ENCODE assay signal across 9 cellular contexts in the genomic region with DNA sequence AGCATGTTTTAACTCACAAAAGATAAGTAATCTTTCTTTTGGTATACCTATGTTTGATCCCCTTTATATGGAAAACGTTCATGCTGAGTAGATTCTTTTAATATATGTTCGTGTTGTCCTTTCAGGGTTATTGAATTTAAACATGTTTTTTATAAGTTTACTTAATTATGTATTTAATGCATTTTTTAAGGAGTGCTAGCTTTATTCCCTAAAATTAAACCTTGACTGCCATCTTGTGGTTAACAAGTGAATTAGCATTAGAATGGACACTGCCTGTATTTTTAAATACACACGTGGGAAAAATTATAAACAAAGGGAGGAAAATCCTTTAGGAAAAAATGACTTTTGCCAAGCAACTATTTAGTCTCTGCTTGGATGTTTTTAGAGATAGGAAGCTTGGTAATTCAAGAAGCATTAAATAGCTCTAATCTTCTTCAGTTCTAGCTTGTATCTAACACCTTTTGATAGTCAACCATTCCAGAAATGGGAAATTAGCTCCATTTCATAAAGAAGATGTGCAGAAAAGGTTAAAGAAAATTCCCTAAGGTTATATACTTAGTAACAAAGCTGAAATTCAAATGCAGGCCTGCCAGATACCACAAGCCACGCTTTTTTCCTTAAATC. TPM values are rescaled to one million over a fixed set of nuclear protein-coding genes. Genes with fewer than 3 reads are reported as not detected.
DNase-seq lines count a peak whose midpoint lies in the region; ATAC-seq and TF ChIP-seq lines count a peak whose summit lies in the region.
"Had no signal": no experiment of that assay in that cellular context is flagged by ENCODE, and none has a peak within 500 bp of the region (broad histone marks: within the 10 kb centered on the region; RNA-seq: fewer than 3 reads in every experiment).

No MANE protein-coding gene starts in this region.

- intact Hi-C loops in uterus (cut with DNase I; ENCODE audit: low total_unique reads) = loop anchor here (5.0 kb wide), 1 partner anchor 629 kb away; no protein-coding TSS in a partner anchor

- no peak overlapping the region for H3K27ac ChIP-seq in uterus

- TF ChIP-seq CTCF in GM12872 (IDR thresholded peaks at IDR 0.05; ENCODE audit: insufficient read depth, low read depth, low read length) = peak; percentile 40; the same call in 2 of the 3 replicates
- peak; percentile 72 to 80 (median 76) for TF ChIP-seq CTCF in uterus (IDR thresholded peaks at IDR 0.05)

- no peaks in the 10 kb centered on the region for H3K9me3 Mint-ChIP-seq in stimulated activated memory B cell treated with anti-CD40 and anti-IgM and Interleukin-4, amounts not matched to agents 10 μg/mL and 1 μg/mL and 100 μg/mL, for 72 hours
- H3K9me3 Mint-ChIP-seq: T-helper 1 cell treated with Interleukin-12 subunit alpha and Interleukin-12 subunit beta and Interleukin-4 antibody, amounts not matched to agents 30 μg/mL and 1 μg/mL, for 36 hours had no signal

- DNase-seq in NCI-H1694 treated with DMSO at 0.1 percent for 48 hours (lab: John Stamatoyannopoulos, UW) (peak; percentile 77), amniotic epithelial cell (ENCODE audit: low read depth) (peak; percentile 47), iris pigment epithelial cell (ENCODE audit: low read depth) (peak; percentile 42), uterus (no peak)

- no peaks in the 10 kb centered on the region for H3K36me3 ChIP-seq in uterus

- peaks cover 35% of the 10 kb centered on the region for H3K27me3 Mint-ChIP-seq in stimulated activated memory B cell treated with anti-CD40 and anti-IgM and Interleukin-4, amounts not matched to agents 10 μg/mL and 1 μg/mL and 100 μg/mL, for 72 hours

- H3K4me1 ChIP-seq in uterus = no peaks in the 10 kb centered on the region

- H3K4me1 Mint-ChIP-seq in stimulated activated memory B cell treated with anti-CD40 and anti-IgM and Interleukin-4, amounts not matched to agents 10 μg/mL and 1 μg/mL and 100 μg/mL, for 72 hours = peaks cover 12% of the 10 kb centered on the region

- no peak overlapping the region for H3K4me3 ChIP-seq in uterus

- no peaks in the 10 kb centered on the region for H3K9me3 ChIP-seq in uterus

- H3K4me3 Mint-ChIP-seq in stimulated activated memory B cell treated with anti-CD40 and anti-IgM and Interleukin-4, amounts not matched to agents 10 μg/mL and 1 μg/mL and 100 μg/mL, for 72 hours = no peak overlapping the region
- H3K4me3 Mint-ChIP-seq: T-helper 1 cell treated with Interleukin-12 subunit alpha and Interleukin-12 subunit beta and Interleukin-4 antibody, amounts not matched to agents 30 μg/mL and 1 μg/mL, for 36 hours had no signal

- no peak for ATAC-seq in stimulated activated memory B cell treated with anti-CD40 and anti-IgM and Interleukin-4, amounts not matched to agents 10 μg/mL and 1 μg/mL and 100 μg/mL, for 72 hours
- ATAC-seq in HG03196 (IDR thresholded peaks at IDR 0.05; ENCODE audit: unreplicated experiment) = no peak
- ATAC-seq in HG03432 (IDR thresholded peaks at IDR 0.05; ENCODE audit: unreplicated experiment) = no peak

- H3K36me3 Mint-ChIP-seq in stimulated activated memory B cell treated with anti-CD40 and anti-IgM and Interleukin-4, amounts not matched to agents 10 μg/mL and 1 μg/mL and 100 μg/mL, for 72 hours = no peaks in the 10 kb centered on the region

- H3K27me3 ChIP-seq in uterus = no peaks in the 10 kb centered on the region

- TF ChIP-seq POLR2A in uterus (IDR thresholded peaks at IDR 0.05) = no peak

- H3K27ac Mint-ChIP-seq in stimulated activated memory B cell treated with anti-CD40 and anti-IgM and Interleukin-4, amounts not matched to agents 10 μg/mL and 1 μg/mL and 100 μg/mL, for 72 hours = no peak overlapping the region

RNA-seq across cellular contexts. Expression of gene UBE2U, which starts 43.0 kb away (rescaled TPM):
- not detected for total RNA-seq in uterus

Comparison
In these comparisons a context has a peak if more than half of its experiments do, and no peak if none do; other contexts are left out.
1. DNase-seq: peak in NCI-H1694 treated with DMSO at 0.1 percent for 48 hours (single experiment), amniotic epithelial cell (single experiment) and iris pigment epithelial cell (single experiment); none in uterus (0 of 2).